In genomic region chr2:59389240-59389639, GRCh38 we compare ENCODE assay signal across 15 cellular contexts.
DNase-seq lines count a peak whose midpoint lies in the region; ATAC-seq, FAIRE-seq and TF ChIP-seq lines count a peak whose summit lies in the region.
"Had no signal": no experiment of that assay in that cellular context is flagged by ENCODE, and none has a peak within 500 bp of the region (broad histone marks: within the 10 kb centered on the region; RNA-seq: fewer than 3 reads in every experiment).

No MANE protein-coding gene starts in this region.

- FAIRE-seq in urothelium cell line (lab: Jason Lieb, UNC): no peak
- FAIRE-seq: endometrium had no signal

- H3K27ac ChIP-seq in WERI-Rb-1: no peak overlapping the region

- ATAC-seq in GM21717 (IDR thresholded peaks at IDR 0.05; ENCODE audit: unreplicated experiment): no peak
- ATAC-seq: PC-3, WTC11 had no signal

- no peak overlapping the region for H3K4me3 ChIP-seq in WERI-Rb-1 (ENCODE audit: low read depth, low read length)

- H3K9me3 ChIP-seq in WERI-Rb-1 (ENCODE audit: severe bottlenecking): no peaks in the 10 kb centered on the region

- H3K27me3 ChIP-seq in WERI-Rb-1 (ENCODE audit: insufficient read depth, low read depth, severe bottlenecking): no peaks in the 10 kb centered on the region

- TF ChIP-seq CTCF in WERI-Rb-1 (IDR thresholded peaks at IDR 0.05; ENCODE audit: low read depth, low read length): no peak

- no peaks in the 10 kb centered on the region for H3K36me3 ChIP-seq in WERI-Rb-1

- DNase-seq in HS-5 (ENCODE audit: low read depth) (peak; percentile 28), WERI-Rb-1 (peak; percentile 86), iris pigment epithelial cell (ENCODE audit: low read depth) (peak; percentile 55), urothelium cell line (ENCODE audit: low spot score) (peak; percentile 24), OCI-M1 (lab: John Stamatoyannopoulos, UW) (no peak)
- DNase-seq in activated effector memory CD4-positive, alpha-beta T cell treated with Interleukin-2 at 50 U/mL for 16 hours: no peak
- DNase-seq: activated naive CD4-positive, alpha-beta T cell treated with anti-CD3 and anti-CD28 coated beads, Interleukin-2, amount 10 ng/mL, durations not matched to agents 7 days and 5 days; GF-D8; NCI-H226; PC-3; stimulated activated CD4-positive, alpha-beta T cell treated with anti-CD3 and anti-CD28 coated beads, Interleukin-15, amount 100 ng/mL, for 24 hours; SW 1271 had no signal

Comparison
In these comparisons a context has a peak if more than half of its experiments do, and no peak if none do; other contexts are left out.
1. DNase-seq: peak in HS-5 (single experiment), WERI-Rb-1 (single experiment), iris pigment epithelial cell (single experiment) and urothelium cell line (single experiment); none in activated effector memory CD4-positive, alpha-beta T cell treated with Interleukin-2 at 50 U/mL for 16 hours (single experiment) and OCI-M1 (single experiment).